ENCODE assay signal across 11 cellular contexts in the genomic region with DNA sequence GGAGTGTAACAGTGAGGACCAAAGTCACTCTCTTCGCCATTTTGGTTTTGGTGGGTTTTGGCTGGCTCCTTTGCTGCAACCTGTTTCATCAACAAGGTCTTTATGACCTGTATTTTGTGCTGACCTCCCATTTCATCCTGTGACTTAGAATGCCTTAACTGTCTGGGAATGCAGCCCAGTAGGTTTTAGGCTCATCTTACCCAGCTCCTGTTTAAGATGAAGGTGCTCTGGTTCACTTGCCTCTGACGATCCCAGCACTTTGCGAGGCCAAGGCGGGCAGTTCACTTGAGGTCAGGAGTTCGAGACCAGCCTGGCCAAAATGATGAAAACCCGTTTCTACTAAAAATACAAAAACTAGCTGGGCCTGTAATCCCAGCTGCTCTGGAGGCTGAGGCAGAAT. TPM values are rescaled to one million over a fixed set of nuclear protein-coding genes. Genes with fewer than 3 reads are reported as not detected.
DNase-seq lines count a peak whose midpoint lies in the region; ATAC-seq, FAIRE-seq and TF ChIP-seq lines count a peak whose summit lies in the region.
"Had no signal": no experiment of that assay in that cellular context is flagged by ENCODE, and none has a peak within 500 bp of the region (broad histone marks: within the 10 kb centered on the region; RNA-seq: fewer than 3 reads in every experiment).

No MANE protein-coding gene starts in this region.

- H3K27ac Mint-ChIP-seq in T-helper 1 cell treated with Interleukin-12 subunit alpha and Interleukin-12 subunit beta and Interleukin-4 antibody, amounts not matched to agents 30 μg/mL and 1 μg/mL, for 36 hours: peak overlapping the region; percentile 100

- peak overlapping the region; percentile 98 for H3K4me3 Mint-ChIP-seq in T-helper 1 cell treated with Interleukin-12 subunit alpha and Interleukin-12 subunit beta and Interleukin-4 antibody, amounts not matched to agents 30 μg/mL and 1 μg/mL, for 36 hours

- peaks cover 14% of the 10 kb centered on the region for H3K36me3 Mint-ChIP-seq in T-helper 1 cell treated with Interleukin-12 subunit alpha and Interleukin-12 subunit beta and Interleukin-4 antibody, amounts not matched to agents 30 μg/mL and 1 μg/mL, for 36 hours (ENCODE audit: low read depth)

- no peak overlapping the region for H3K9ac ChIP-seq in endothelial cell of umbilical vein (replicated peaks; ENCODE audit: extremely low read depth, insufficient read depth, low read length)
- peak overlapping the region; percentile 97 for H3K9ac ChIP-seq in skeletal muscle satellite cell (ENCODE audit: low read depth, low read length)

- H3K4me2 ChIP-seq in endothelial cell of umbilical vein (ENCODE audit: insufficient read depth, low read length) (no peak overlapping the region), skeletal muscle satellite cell (ENCODE audit: low read length) (peak overlapping the region; percentile 97)

- in situ Hi-C loops in Panc1 (cut with HindIII; ENCODE audit: low pct_unique_long_range_greater_than_20kb, low sequenced_read_pairs): no loop called here

- peaks cover 29% of the 10 kb centered on the region for H3K4me1 Mint-ChIP-seq in T-helper 1 cell treated with Interleukin-12 subunit alpha and Interleukin-12 subunit beta and Interleukin-4 antibody, amounts not matched to agents 30 μg/mL and 1 μg/mL, for 36 hours (ENCODE audit: low read depth)

- no peak overlapping the region for H2AFZ ChIP-seq in endothelial cell of umbilical vein (ENCODE audit: low read depth, low read length)

- no peak for DNase-seq in T-helper 1 cell
- no peak for DNase-seq in Panc1 (ENCODE audit: low read depth, low spot score)
- DNase-seq in endothelial cell of umbilical vein (ENCODE audit: low read depth, low spot score): no peak
- no peak for DNase-seq in NCI-H226
- no peak for DNase-seq in GM19240 (ENCODE audit: insufficient read length, low spot score)
- no peak for DNase-seq in foreskin melanocyte
- DNase-seq: dorsolateral prefrontal cortex; NK-92 treated with Interleukin-12 subunit alpha and Interleukin-12 subunit beta, amount 100 ng/mL, for 24 hours had no signal

- H3K9me3 Mint-ChIP-seq in T-helper 1 cell treated with Interleukin-12 subunit alpha and Interleukin-12 subunit beta and Interleukin-4 antibody, amounts not matched to agents 30 μg/mL and 1 μg/mL, for 36 hours: no peaks in the 10 kb centered on the region

- TF ChIP-seq CTCF in Panc1 (IDR thresholded peaks at IDR 0.05) (no peak), endothelial cell of umbilical vein (IDR thresholded peaks at IDR 0.05; ENCODE audit: extremely low read depth in 1 of 2, insufficient read depth in 1 of 2, low read depth in 1 of 2, low read length in 2 of 2) (no peak)

- H3K79me2 ChIP-seq in endothelial cell of umbilical vein (ENCODE audit: control insufficient read depth, insufficient read depth, low read length): peaks cover 31% of the 10 kb centered on the region

- intact Hi-C loops in Panc1 (cut with micrococcal nuclease; ENCODE audit: unreplicated experiment) (no loop called here), endothelial cell of umbilical vein (cut with micrococcal nuclease) (no loop called here)

- no peaks in the 10 kb centered on the region for H3K9me1 ChIP-seq in endothelial cell of umbilical vein (replicated peaks; ENCODE audit: control insufficient read depth, extremely low read depth, insufficient read depth, low read length)

- BruUV-seq in Panc1 (replicated peaks; lab: Mats Ljungman, UMichigan) (no TSS peak), endothelial cell of umbilical vein (replicated peaks; lab: Mats Ljungman, UMichigan) (no TSS peak)

- H3K9me3 ChIP-seq in Panc1 (ENCODE audit: control insufficient read depth, insufficient read depth, low read depth, low read length) (no peaks in the 10 kb centered on the region), endothelial cell of umbilical vein (replicated peaks; ENCODE audit: control insufficient read depth, insufficient read depth, low read length) (no peaks in the 10 kb centered on the region), skeletal muscle satellite cell (replicated peaks; ENCODE audit: low read length) (no peaks in the 10 kb centered on the region)
- H3K9me3 ChIP-seq: suprapubic skin had no signal

- POLR2A ChIA-PET in Panc1 (lab: Charles Lee): no interaction called here
- POLR2A ChIA-PET in endothelial cell of umbilical vein (lab: Charles Lee): no interaction called here

- H3K27me3 Mint-ChIP-seq in T-helper 1 cell treated with Interleukin-12 subunit alpha and Interleukin-12 subunit beta and Interleukin-4 antibody, amounts not matched to agents 30 μg/mL and 1 μg/mL, for 36 hours (ENCODE audit: low read depth): peaks cover 6% of the 10 kb centered on the region

- H3K27me3 ChIP-seq in Panc1 (ENCODE audit: control insufficient read depth, insufficient read depth, low read length) (no peaks in the 10 kb centered on the region), endothelial cell of umbilical vein (ENCODE audit: control insufficient read depth in 2 of 2, insufficient read depth in 2 of 2, low read length in 2 of 2) (no peaks in the 10 kb centered on the region), skeletal muscle satellite cell (ENCODE audit: control insufficient read depth, insufficient read depth, low read length) (no peaks in the 10 kb centered on the region)
- H3K27me3 ChIP-seq: suprapubic skin had no signal

- H3K4me3 ChIP-seq in Panc1 (ENCODE audit: low read depth in 2 of 2, low read length in 2 of 2) (no peak overlapping the region), endothelial cell of umbilical vein (replicated peaks in 1 of 3; ENCODE audit: insufficient read depth in 1 of 3, low read depth in 1 of 3, low read length in 3 of 3) (no peak overlapping the region), skeletal muscle satellite cell (ENCODE audit: low read length) (peak overlapping the region; percentile 79)

- no peak for ATAC-seq in Panc1

- FAIRE-seq in endothelial cell of umbilical vein (lab: Jason Lieb, UNC): no peak

- no peaks in the 10 kb centered on the region for H4K20me1 ChIP-seq in endothelial cell of umbilical vein (replicated peaks; ENCODE audit: control insufficient read depth, extremely low read depth, insufficient read depth, low read length)

- CTCF ChIA-PET in Panc1 (lab: Charles Lee) (no interaction called here), endothelial cell of umbilical vein (lab: Charles Lee) (no interaction called here)

- H3K36me3 ChIP-seq in Panc1 (ENCODE audit: control insufficient read depth, insufficient read depth, low read length): peaks cover 15% of the 10 kb centered on the region
- no peaks in the 10 kb centered on the region for H3K36me3 ChIP-seq in endothelial cell of umbilical vein (ENCODE audit: control insufficient read depth in 2 of 2, extremely low read depth in 1 of 2, insufficient read depth in 2 of 2, low read length in 2 of 2)
- H3K36me3 ChIP-seq in skeletal muscle satellite cell (ENCODE audit: insufficient read depth, low read length): peaks cover 3% of the 10 kb centered on the region
- H3K36me3 ChIP-seq: suprapubic skin had no signal

- dilution Hi-C loops in endothelial cell of umbilical vein (cut with MboI; ENCODE audit: extremely low pct_ligation_motif_present, low sequenced_read_pairs): no loop called here

- H3K4me1 ChIP-seq in Panc1 (ENCODE audit: control insufficient read depth, insufficient read depth, low read length) (peaks cover 6% of the 10 kb centered on the region), endothelial cell of umbilical vein (ENCODE audit: control insufficient read depth, extremely low read depth, insufficient read depth, low read length) (peaks cover 18% of the 10 kb centered on the region), skeletal muscle satellite cell (ENCODE audit: control insufficient read depth, insufficient read depth, low read length) (peaks cover 17% of the 10 kb centered on the region)

- peak overlapping the region; percentile 97 for H3K27ac ChIP-seq in Panc1 (ENCODE audit: low read length)
- H3K27ac ChIP-seq in endothelial cell of umbilical vein (ENCODE audit: insufficient read depth, low read depth, low read length): peak overlapping the region; percentile 98

- no peak for TF ChIP-seq POLR2A in endothelial cell of umbilical vein (IDR thresholded peaks at IDR 0.05; ENCODE audit: low read depth, low read length)

TF ChIP-seq in endothelial cell of umbilical vein, 7 proteins besides CTCF, POLR2A, EP300 and RAD21:
- no peak for TF ChIP-seq GATA2 (IDR thresholded peaks at IDR 0.05; ENCODE audit: insufficient read depth, insufficient read length, low read depth, low read length)

RNA-seq across cellular contexts. Expression of gene CKS2, which starts 1.8 kb away (rescaled TPM):
- total RNA-seq in Panc1 (2021; ENCODE audit: unreplicated experiment): 132 TPM
- 74.9 TPM for polyA plus RNA-seq in Panc1 (2012; ENCODE audit: insufficient read length)
- total RNA-seq in endothelial cell of umbilical vein: 149 and 153 TPM in 2 replicates
- 269 and 302 TPM in 2 replicates for polyA plus RNA-seq in endothelial cell of umbilical vein
- 415 TPM in 2 replicates for polyA plus RNA-seq in endothelial cell of umbilical vein (2011; cell fraction: cytosol; rRNA removed)
- 154 and 164 TPM in 2 replicates for polyA plus RNA-seq in endothelial cell of umbilical vein (2011; cell fraction: nucleus; rRNA removed)
- polyA plus RNA-seq in endothelial cell of umbilical vein (2012): 219 and 459 TPM in 2 replicates
- polyA minus RNA-seq in endothelial cell of umbilical vein: 80.2 and 88.4 TPM in 2 replicates
- polyA minus RNA-seq in endothelial cell of umbilical vein (2011; cell fraction: cytosol; rRNA and poly(A)+ RNA removed): 155 TPM
- 19.5 and 25.2 TPM in 2 replicates for polyA minus RNA-seq in endothelial cell of umbilical vein (2011; cell fraction: nucleus; rRNA and poly(A)+ RNA removed)
- total RNA-seq in skeletal muscle satellite cell (2012; rRNA removed): 132 and 179 TPM in 2 replicates

RNA-seq across cellular contexts. Expression of gene SECISBP2, which starts 9.1 kb away (rescaled TPM):
- total RNA-seq in Panc1 (2021; ENCODE audit: unreplicated experiment): 17.7 TPM
- 16.7 TPM for polyA plus RNA-seq in Panc1 (2012; ENCODE audit: insufficient read length)
- total RNA-seq in endothelial cell of umbilical vein: 34.1 and 36.3 TPM in 2 replicates
- 18.0 and 22.7 TPM in 2 replicates for polyA plus RNA-seq in endothelial cell of umbilical vein
- polyA plus RNA-seq in endothelial cell of umbilical vein (2011; cell fraction: cytosol; rRNA removed): 23.6 TPM in 2 replicates
- polyA plus RNA-seq in endothelial cell of umbilical vein (2011; cell fraction: nucleus; rRNA removed): 94.9 and 107 TPM in 2 replicates
- 19.6 and 21.6 TPM in 2 replicates for polyA plus RNA-seq in endothelial cell of umbilical vein (2012)
- 37.7 and 39.6 TPM in 2 replicates for polyA minus RNA-seq in endothelial cell of umbilical vein
- 17.7 TPM for polyA minus RNA-seq in endothelial cell of umbilical vein (2011; cell fraction: cytosol; rRNA and poly(A)+ RNA removed)
- polyA minus RNA-seq in endothelial cell of umbilical vein (2011; cell fraction: nucleus; rRNA and poly(A)+ RNA removed): 62.4 and 97.5 TPM in 2 replicates
- 15.0 and 19.2 TPM in 2 replicates for total RNA-seq in skeletal muscle satellite cell (2012; rRNA removed)
